Comparison of ENCODE assay signal across 26 cellular contexts in genomic region chr5:73726071-73726470, GRCh38.
"Had no signal": no experiment of that assay in that cellular context is flagged by ENCODE, and none has a peak within 500 bp of the region (broad histone marks: within the 10 kb centered on the region; RNA-seq: fewer than 3 reads in every experiment).

No MANE protein-coding gene starts in this region.

- H3K79me2 ChIP-seq: parathyroid adenoma had no signal

- H2AFZ ChIP-seq: parathyroid adenoma had no signal

- H3K4me1 ChIP-seq: gastrocnemius medialis, parathyroid adenoma had no signal

- H3K27ac ChIP-seq: dorsolateral prefrontal cortex, gastrocnemius medialis, neutrophil, parathyroid adenoma, tibial artery had no signal

- H3K36me3 ChIP-seq: gastrocnemius medialis, heart left ventricle, neutrophil, tibial artery had no signal

- H3K4me2 ChIP-seq: smooth muscle cell had no signal

- DNase-seq: dorsolateral prefrontal cortex; effector CD4-positive, alpha-beta T cell; foreskin fibroblast; gastrocnemius medialis; heart left ventricle; hippocampal formation; kidney glomerular epithelial cell; left colon; left ventricle myocardium superior; mucosa of descending colon; naive B cell; stimulated activated CD4-positive, alpha-beta T cell treated with anti-CD3 and anti-CD28 coated beads, Interleukin-12 subunit alpha, Interleukin-12 subunit beta, amount 100 ng/mL, for 4 hours; stimulated activated CD4-positive, alpha-beta T cell treated with anti-CD3 and anti-CD28 coated beads, Interleukin-1b, Interleukin-23, amount 100 ng/mL, for 48 hours; stimulated activated CD4-positive, alpha-beta T cell treated with anti-CD3 and anti-CD28 coated beads, Interleukin-4, amount 100 ng/mL, for 1 hour; stimulated activated CD8-positive, alpha-beta memory T cell treated with anti-CD3 and anti-CD28 coated beads, Interleukin-4, amount 100 ng/mL, for 48 hours; stimulated activated naive CD4-positive, alpha-beta T cell; stimulated activated naive CD8-positive, alpha-beta T cell treated with anti-CD3 and anti-CD28 coated beads, Interleukin-15, amount 100 ng/mL, for 72 hours; tibial artery had no signal

- H3K9me3 ChIP-seq: gastrocnemius medialis, heart left ventricle, mucosa of descending colon, neutrophil, tibial artery had no signal

- FAIRE-seq: colon, islet of Langerhans had no signal

- ATAC-seq: gastrocnemius medialis; left colon; mucosa of descending colon; natural killer cell treated with Interleukin-12 subunit alpha and Interleukin-12 subunit beta and Interleukin-15 and Interleukin-18, amount 100 ng/mL, for 72 hours; sciatic nerve; stimulated activated naive CD8-positive, alpha-beta T cell treated with anti-CD3 and anti-CD28 coated beads, Interleukin-15, amount 100 ng/mL, for 72 hours had no signal

- H3K27me3 ChIP-seq: gastrocnemius medialis, neutrophil, tibial artery had no signal

- H3K4me3 ChIP-seq: dorsolateral prefrontal cortex, gastrocnemius medialis, heart left ventricle, lung, mucosa of descending colon, smooth muscle cell, tibial artery had no signal

- H3K9ac ChIP-seq: parathyroid adenoma had no signal
